Comparison of ENCODE assay signal across 1 cellular context in genomic region chr19:46600393-46601317, GRCh38.
TF ChIP-seq lines count a peak whose summit lies in the region.

No MANE protein-coding gene starts in this region.

TF ChIP-seq in HepG2, 621 proteins besides CTCF, POLR2A, EP300 and RAD21 (continued from another document and continues in another):
- TF ChIP-seq, protein P1, sequence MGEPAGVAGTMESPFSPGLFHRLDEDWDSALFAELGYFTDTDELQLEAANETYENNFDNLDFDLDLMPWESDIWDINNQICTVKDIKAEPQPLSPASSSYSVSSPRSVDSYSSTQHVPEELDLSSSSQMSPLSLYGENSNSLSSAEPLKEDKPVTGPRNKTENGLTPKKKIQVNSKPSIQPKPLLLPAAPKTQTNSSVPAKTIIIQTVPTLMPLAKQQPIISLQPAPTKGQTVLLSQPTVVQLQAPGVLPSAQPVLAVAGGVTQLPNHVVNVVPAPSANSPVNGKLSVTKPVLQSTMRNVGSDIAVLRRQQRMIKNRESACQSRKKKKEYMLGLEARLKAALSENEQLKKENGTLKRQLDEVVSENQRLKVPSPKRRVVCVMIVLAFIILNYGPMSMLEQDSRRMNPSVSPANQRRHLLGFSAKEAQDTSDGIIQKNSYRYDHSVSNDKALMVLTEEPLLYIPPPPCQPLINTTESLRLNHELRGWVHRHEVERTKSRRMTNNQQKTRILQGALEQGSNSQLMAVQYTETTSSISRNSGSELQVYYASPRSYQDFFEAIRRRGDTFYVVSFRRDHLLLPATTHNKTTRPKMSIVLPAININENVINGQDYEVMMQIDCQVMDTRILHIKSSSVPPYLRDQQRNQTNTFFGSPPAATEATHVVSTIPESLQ (CRISPR knock-in tag; conservative IDR thresholded peaks at IDR 0.05) = no peak
- no peak for TF ChIP-seq JUNB (CRISPR knock-in tag; IDR thresholded peaks at IDR 0.05; ENCODE audit: borderline replicate concordance)
- peak; percentile 99 for TF ChIP-seq CAMTA2 (CRISPR knock-in tag; IDR thresholded peaks at IDR 0.05; ENCODE audit: borderline replicate concordance)
- TF ChIP-seq IKZF1 (IDR thresholded peaks at IDR 0.05) = no peak
- TF ChIP-seq, protein P2, sequence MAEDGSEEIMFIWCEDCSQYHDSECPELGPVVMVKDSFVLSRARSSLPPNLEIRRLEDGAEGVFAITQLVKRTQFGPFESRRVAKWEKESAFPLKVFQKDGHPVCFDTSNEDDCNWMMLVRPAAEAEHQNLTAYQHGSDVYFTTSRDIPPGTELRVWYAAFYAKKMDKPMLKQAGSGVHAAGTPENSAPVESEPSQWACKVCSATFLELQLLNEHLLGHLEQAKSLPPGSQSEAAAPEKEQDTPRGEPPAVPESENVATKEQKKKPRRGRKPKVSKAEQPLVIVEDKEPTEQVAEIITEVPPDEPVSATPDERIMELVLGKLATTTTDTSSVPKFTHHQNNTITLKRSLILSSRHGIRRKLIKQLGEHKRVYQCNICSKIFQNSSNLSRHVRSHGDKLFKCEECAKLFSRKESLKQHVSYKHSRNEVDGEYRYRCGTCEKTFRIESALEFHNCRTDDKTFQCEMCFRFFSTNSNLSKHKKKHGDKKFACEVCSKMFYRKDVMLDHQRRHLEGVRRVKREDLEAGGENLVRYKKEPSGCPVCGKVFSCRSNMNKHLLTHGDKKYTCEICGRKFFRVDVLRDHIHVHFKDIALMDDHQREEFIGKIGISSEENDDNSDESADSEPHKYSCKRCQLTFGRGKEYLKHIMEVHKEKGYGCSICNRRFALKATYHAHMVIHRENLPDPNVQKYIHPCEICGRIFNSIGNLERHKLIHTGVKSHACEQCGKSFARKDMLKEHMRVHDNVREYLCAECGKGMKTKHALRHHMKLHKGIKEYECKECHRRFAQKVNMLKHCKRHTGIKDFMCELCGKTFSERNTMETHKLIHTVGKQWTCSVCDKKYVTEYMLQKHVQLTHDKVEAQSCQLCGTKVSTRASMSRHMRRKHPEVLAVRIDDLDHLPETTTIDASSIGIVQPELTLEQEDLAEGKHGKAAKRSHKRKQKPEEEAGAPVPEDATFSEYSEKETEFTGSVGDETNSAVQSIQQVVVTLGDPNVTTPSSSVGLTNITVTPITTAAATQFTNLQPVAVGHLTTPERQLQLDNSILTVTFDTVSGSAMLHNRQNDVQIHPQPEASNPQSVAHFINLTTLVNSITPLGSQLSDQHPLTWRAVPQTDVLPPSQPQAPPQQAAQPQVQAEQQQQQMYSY (CRISPR knock-in tag; IDR thresholded peaks at IDR 0.05) = no peak; the same call in 1 of the 2 replicates
- TF ChIP-seq, protein P3, sequence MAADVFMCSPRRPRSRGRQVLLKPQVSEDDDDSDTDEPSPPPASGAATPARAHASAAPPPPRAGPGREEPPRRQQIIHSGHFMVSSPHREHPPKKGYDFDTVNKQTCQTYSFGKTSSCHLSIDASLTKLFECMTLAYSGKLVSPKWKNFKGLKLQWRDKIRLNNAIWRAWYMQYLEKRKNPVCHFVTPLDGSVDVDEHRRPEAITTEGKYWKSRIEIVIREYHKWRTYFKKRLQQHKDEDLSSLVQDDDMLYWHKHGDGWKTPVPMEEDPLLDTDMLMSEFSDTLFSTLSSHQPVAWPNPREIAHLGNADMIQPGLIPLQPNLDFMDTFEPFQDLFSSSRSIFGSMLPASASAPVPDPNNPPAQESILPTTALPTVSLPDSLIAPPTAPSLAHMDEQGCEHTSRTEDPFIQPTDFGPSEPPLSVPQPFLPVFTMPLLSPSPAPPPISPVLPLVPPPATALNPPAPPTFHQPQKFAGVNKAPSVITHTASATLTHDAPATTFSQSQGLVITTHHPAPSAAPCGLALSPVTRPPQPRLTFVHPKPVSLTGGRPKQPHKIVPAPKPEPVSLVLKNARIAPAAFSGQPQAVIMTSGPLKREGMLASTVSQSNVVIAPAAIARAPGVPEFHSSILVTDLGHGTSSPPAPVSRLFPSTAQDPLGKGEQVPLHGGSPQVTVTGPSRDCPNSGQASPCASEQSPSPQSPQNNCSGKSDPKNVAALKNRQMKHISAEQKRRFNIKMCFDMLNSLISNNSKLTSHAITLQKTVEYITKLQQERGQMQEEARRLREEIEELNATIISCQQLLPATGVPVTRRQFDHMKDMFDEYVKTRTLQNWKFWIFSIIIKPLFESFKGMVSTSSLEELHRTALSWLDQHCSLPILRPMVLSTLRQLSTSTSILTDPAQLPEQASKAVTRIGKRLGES (CRISPR knock-in tag; IDR thresholded peaks at IDR 0.05; ENCODE audit: borderline replicate concordance) = no peak
- TF ChIP-seq SOX13 (IDR thresholded peaks at IDR 0.05) = no peak
- TF ChIP-seq SOX13 (CRISPR knock-in tag; conservative IDR thresholded peaks at IDR 0.05 in 1 of 2, IDR thresholded peaks at IDR 0.05 in 1 of 2) = peak in 1 of 2 experiments; percentile 59; a peak in 2 of 4 replicates
- peak; percentile 29; the same call in 1 of the 2 replicates for TF ChIP-seq ZNF225 (CRISPR knock-in tag; IDR thresholded peaks at IDR 0.05)
- no peak; the same call in 1 of the 2 replicates for TF ChIP-seq ZNF160 (CRISPR knock-in tag; IDR thresholded peaks at IDR 0.05)
- TF ChIP-seq, protein P4, sequence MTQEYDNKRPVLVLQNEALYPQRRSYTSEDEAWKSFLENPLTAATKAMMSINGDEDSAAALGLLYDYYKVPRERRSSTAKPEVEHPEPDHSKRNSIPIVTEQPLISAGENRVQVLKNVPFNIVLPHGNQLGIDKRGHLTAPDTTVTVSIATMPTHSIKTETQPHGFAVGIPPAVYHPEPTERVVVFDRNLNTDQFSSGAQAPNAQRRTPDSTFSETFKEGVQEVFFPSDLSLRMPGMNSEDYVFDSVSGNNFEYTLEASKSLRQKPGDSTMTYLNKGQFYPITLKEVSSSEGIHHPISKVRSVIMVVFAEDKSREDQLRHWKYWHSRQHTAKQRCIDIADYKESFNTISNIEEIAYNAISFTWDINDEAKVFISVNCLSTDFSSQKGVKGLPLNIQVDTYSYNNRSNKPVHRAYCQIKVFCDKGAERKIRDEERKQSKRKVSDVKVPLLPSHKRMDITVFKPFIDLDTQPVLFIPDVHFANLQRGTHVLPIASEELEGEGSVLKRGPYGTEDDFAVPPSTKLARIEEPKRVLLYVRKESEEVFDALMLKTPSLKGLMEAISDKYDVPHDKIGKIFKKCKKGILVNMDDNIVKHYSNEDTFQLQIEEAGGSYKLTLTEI (CRISPR knock-in tag; conservative IDR thresholded peaks at IDR 0.05) = no peak
- no peak for TF ChIP-seq NFE2 (CRISPR knock-in tag; IDR thresholded peaks at IDR 0.05)
- TF ChIP-seq SALL2 (CRISPR knock-in tag; IDR thresholded peaks at IDR 0.05) = peak; percentile 90
- no peak for TF ChIP-seq ZNF33A (CRISPR knock-in tag; IDR thresholded peaks at IDR 0.05; ENCODE audit: borderline replicate concordance)
- no peak for TF ChIP-seq ZMAT5 (CRISPR knock-in tag; IDR thresholded peaks at IDR 0.05; ENCODE audit: borderline replicate concordance, low read depth)
- TF ChIP-seq BORCS8-MEF2B (CRISPR knock-in tag; IDR thresholded peaks at IDR 0.05) = no peak
- TF ChIP-seq KDM1A (CRISPR knock-in tag; IDR thresholded peaks at IDR 0.05) = no peak
- no peak for TF ChIP-seq ZNF678 (CRISPR knock-in tag; IDR thresholded peaks at IDR 0.05)
- no peak for TF ChIP-seq ZFP1 (CRISPR knock-in tag; IDR thresholded peaks at IDR 0.05)
- peak; percentile 42 for TF ChIP-seq MED1 (CRISPR knock-in tag; IDR thresholded peaks at IDR 0.05)
- peak; percentile 69; the same call in 1 of the 2 replicates for TF ChIP-seq ZSCAN9 (CRISPR knock-in tag; IDR thresholded peaks at IDR 0.05; ENCODE audit: borderline replicate concordance)
- TF ChIP-seq ZNF549 (CRISPR knock-in tag; IDR thresholded peaks at IDR 0.05) = no peak
- TF ChIP-seq, protein P5, sequence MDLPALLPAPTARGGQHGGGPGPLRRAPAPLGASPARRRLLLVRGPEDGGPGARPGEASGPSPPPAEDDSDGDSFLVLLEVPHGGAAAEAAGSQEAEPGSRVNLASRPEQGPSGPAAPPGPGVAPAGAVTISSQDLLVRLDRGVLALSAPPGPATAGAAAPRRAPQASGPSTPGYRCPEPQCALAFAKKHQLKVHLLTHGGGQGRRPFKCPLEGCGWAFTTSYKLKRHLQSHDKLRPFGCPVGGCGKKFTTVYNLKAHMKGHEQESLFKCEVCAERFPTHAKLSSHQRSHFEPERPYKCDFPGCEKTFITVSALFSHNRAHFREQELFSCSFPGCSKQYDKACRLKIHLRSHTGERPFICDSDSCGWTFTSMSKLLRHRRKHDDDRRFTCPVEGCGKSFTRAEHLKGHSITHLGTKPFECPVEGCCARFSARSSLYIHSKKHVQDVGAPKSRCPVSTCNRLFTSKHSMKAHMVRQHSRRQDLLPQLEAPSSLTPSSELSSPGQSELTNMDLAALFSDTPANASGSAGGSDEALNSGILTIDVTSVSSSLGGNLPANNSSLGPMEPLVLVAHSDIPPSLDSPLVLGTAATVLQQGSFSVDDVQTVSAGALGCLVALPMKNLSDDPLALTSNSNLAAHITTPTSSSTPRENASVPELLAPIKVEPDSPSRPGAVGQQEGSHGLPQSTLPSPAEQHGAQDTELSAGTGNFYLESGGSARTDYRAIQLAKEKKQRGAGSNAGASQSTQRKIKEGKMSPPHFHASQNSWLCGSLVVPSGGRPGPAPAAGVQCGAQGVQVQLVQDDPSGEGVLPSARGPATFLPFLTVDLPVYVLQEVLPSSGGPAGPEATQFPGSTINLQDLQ (CRISPR knock-in tag; IDR thresholded peaks at IDR 0.05) = no peak
- TF ChIP-seq ZNF598 (CRISPR knock-in tag; IDR thresholded peaks at IDR 0.05; ENCODE audit: borderline replicate concordance) = no peak
- TF ChIP-seq, protein P6, sequence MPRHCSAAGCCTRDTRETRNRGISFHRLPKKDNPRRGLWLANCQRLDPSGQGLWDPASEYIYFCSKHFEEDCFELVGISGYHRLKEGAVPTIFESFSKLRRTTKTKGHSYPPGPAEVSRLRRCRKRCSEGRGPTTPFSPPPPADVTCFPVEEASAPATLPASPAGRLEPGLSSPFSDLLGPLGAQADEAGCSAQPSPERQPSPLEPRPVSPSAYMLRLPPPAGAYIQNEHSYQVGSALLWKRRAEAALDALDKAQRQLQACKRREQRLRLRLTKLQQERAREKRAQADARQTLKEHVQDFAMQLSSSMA (CRISPR knock-in tag; IDR thresholded peaks at IDR 0.05) = 0 out of 2 replicates have a peak, but pooled peaks have one; percentile 15
- peak; percentile 83 for TF ChIP-seq TBX2 (CRISPR knock-in tag; IDR thresholded peaks at IDR 0.05; ENCODE audit: borderline replicate concordance)
- no peak for TF ChIP-seq MAFF (IDR thresholded peaks at IDR 0.05; ENCODE audit: low read depth, low read length)
- no peak for TF ChIP-seq ZNF431 (CRISPR knock-in tag; IDR thresholded peaks at IDR 0.05; ENCODE audit: borderline replicate concordance, low read depth)
- no peak for TF ChIP-seq TCF7L2 (IDR thresholded peaks at IDR 0.05; ENCODE audit: low read depth, low read length)
- TF ChIP-seq KAT7 (CRISPR knock-in tag; IDR thresholded peaks at IDR 0.05; ENCODE audit: borderline replicate concordance) = no peak; the same call in 1 of the 2 replicates
- 0 out of 2 replicates have a peak, but pooled peaks have one; percentile 27 for TF ChIP-seq ZNF367 (CRISPR knock-in tag; IDR thresholded peaks at IDR 0.05; ENCODE audit: borderline replicate concordance)
- TF ChIP-seq STAT6 (CRISPR knock-in tag; IDR thresholded peaks at IDR 0.05; ENCODE audit: borderline replicate concordance) = no peak
- TF ChIP-seq, protein P7, sequence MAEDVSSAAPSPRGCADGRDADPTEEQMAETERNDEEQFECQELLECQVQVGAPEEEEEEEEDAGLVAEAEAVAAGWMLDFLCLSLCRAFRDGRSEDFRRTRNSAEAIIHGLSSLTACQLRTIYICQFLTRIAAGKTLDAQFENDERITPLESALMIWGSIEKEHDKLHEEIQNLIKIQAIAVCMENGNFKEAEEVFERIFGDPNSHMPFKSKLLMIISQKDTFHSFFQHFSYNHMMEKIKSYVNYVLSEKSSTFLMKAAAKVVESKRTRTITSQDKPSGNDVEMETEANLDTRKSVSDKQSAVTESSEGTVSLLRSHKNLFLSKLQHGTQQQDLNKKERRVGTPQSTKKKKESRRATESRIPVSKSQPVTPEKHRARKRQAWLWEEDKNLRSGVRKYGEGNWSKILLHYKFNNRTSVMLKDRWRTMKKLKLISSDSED (CRISPR knock-in tag; IDR thresholded peaks at IDR 0.05) = no peak
- peak; percentile 65; the same call in 1 of the 2 replicates for TF ChIP-seq ZNF605 (CRISPR knock-in tag; IDR thresholded peaks at IDR 0.05)
- no peak for TF ChIP-seq ZNF883 (CRISPR knock-in tag; IDR thresholded peaks at IDR 0.05; ENCODE audit: not compliant biosample characterization)
- peak; percentile 69; the same call in 1 of the 2 replicates for TF ChIP-seq TOPORS (CRISPR knock-in tag; IDR thresholded peaks at IDR 0.05)
- TF ChIP-seq ZNF83 (CRISPR knock-in tag; IDR thresholded peaks at IDR 0.05; ENCODE audit: borderline replicate concordance) = no peak
- TF ChIP-seq ZNF354B (CRISPR knock-in tag; IDR thresholded peaks at IDR 0.05) = no peak
- no peak; the same call in 1 of the 2 replicates for TF ChIP-seq ZNF274 (CRISPR knock-in tag; IDR thresholded peaks at IDR 0.05)
- peak; percentile 81; the same call in 1 of the 2 replicates for TF ChIP-seq GATAD1 (CRISPR knock-in tag; IDR thresholded peaks at IDR 0.05)
- peak; percentile 84; the same call in 1 of the 2 replicates for TF ChIP-seq STAT5B (CRISPR knock-in tag; IDR thresholded peaks at IDR 0.05)
- peak; percentile 80 for TF ChIP-seq ZNF124 (CRISPR knock-in tag; IDR thresholded peaks at IDR 0.05)
- no peak for TF ChIP-seq SSRP1 (CRISPR knock-in tag; IDR thresholded peaks at IDR 0.05)
- peak; percentile 35; the same call in 1 of the 2 replicates for TF ChIP-seq HCFC1 (IDR thresholded peaks at IDR 0.05; ENCODE audit: low read depth, low read length)
- TF ChIP-seq ZNF296 (CRISPR knock-in tag; conservative IDR thresholded peaks at IDR 0.05) = no peak
